Comparison of ENCODE assay signal across 22 cellular contexts in genomic region chr17:44928136-44928535, GRCh38. TPM values are rescaled to one million over a fixed set of nuclear protein-coding genes. Genes with fewer than 3 reads are reported as not detected.
A peak's percentile ranks its signal among the peaks of the same experiment; 100 is the strongest.
DNase-seq lines count a peak whose midpoint lies in the region; ATAC-seq and TF ChIP-seq lines count a peak whose summit lies in the region.
"Had no signal": no experiment of that assay in that cellular context is flagged by ENCODE, and none has a peak within 500 bp of the region (broad histone marks: within the 10 kb centered on the region; RNA-seq: fewer than 3 reads in every experiment).

No MANE protein-coding gene starts in this region.

- peaks cover 2% of the 10 kb centered on the region for H3K4me1 Mint-ChIP-seq in activated naive CD8-positive, alpha-beta T cell treated with anti-CD3 and anti-CD28 coated beads, Interleukin-2, amount 10 ng/mL, durations not matched to agents 7 days and 5 days
- H3K4me1 Mint-ChIP-seq in activated naive CD8-positive, alpha-beta T cell treated with anti-CD3 and anti-CD28 coated beads, Interleukin-2, amount 50 U/mL, for 24 hours, result no peaks in the 10 kb centered on the region
- no peaks in the 10 kb centered on the region for H3K4me1 Mint-ChIP-seq in natural killer cell treated with Interleukin-12 subunit alpha and Interleukin-12 subunit beta and Interleukin-15 and Interleukin-18, amount 100 ng/mL, for 72 hours (ENCODE audit: low read depth in 2 of 2)

- H3K9me3 Mint-ChIP-seq in activated naive CD8-positive, alpha-beta T cell treated with anti-CD3 and anti-CD28 coated beads, Interleukin-2, amount 10 ng/mL, durations not matched to agents 7 days and 5 days, result no peaks in the 10 kb centered on the region
- no peaks in the 10 kb centered on the region for H3K9me3 Mint-ChIP-seq in activated naive CD8-positive, alpha-beta T cell treated with anti-CD3 and anti-CD28 coated beads, Interleukin-2, amount 50 U/mL, for 24 hours
- H3K9me3 Mint-ChIP-seq in natural killer cell treated with Interleukin-12 subunit alpha and Interleukin-12 subunit beta and Interleukin-15 and Interleukin-18, amount 100 ng/mL, for 72 hours, result no peaks in the 10 kb centered on the region
- H3K9me3 Mint-ChIP-seq: CD4-positive, CD25-positive, alpha-beta regulatory T cell; H9; HFFc6 had no signal

- H3K36me3 ChIP-seq in RWPE2 (ENCODE audit: low read depth) (peaks cover 59% of the 10 kb centered on the region), lower lobe of right lung (no peaks in the 10 kb centered on the region), upper lobe of right lung (no peaks in the 10 kb centered on the region)

- ATAC-seq in activated naive CD8-positive, alpha-beta T cell treated with anti-CD3 and anti-CD28 coated beads, Interleukin-2, amount 10 ng/mL, durations not matched to agents 7 days and 5 days (ENCODE audit: low read depth), result no peak
- no peak for ATAC-seq in activated naive CD8-positive, alpha-beta T cell treated with anti-CD3 and anti-CD28 coated beads, Interleukin-2, amount 50 U/mL, for 24 hours
- ATAC-seq in RWPE2 (ENCODE audit: low read depth) (no peak), lower lobe of right lung (no peak), upper lobe of right lung (no peak), GM18502 (IDR thresholded peaks at IDR 0.05; ENCODE audit: poor library complexity, unreplicated experiment) (no peak)
- no peak for ATAC-seq in natural killer cell treated with Interleukin-12 subunit alpha and Interleukin-12 subunit beta and Interleukin-15 and Interleukin-18, amount 100 ng/mL, for 72 hours

- no peak overlapping the region for H3K27ac ChIP-seq in RWPE2 (ENCODE audit: poor library complexity, severe bottlenecking)
- no peak overlapping the region for H3K27ac ChIP-seq in lower lobe of right lung
- no peak overlapping the region for H3K27ac ChIP-seq in upper lobe of right lung
- H3K27ac ChIP-seq: BLaER1, GM23248, SK-N-MC had no signal

- POLR2A ChIA-PET in activated naive CD8-positive, alpha-beta T cell treated with anti-CD3 and anti-CD28 coated beads, Interleukin-2, amount 10 ng/mL, durations not matched to agents 7 days and 5 days (lab: Charles Lee), result no interaction called here

- intact Hi-C loops in lower lobe of right lung (cut with DNase I), result loop anchor here (10.0 kb wide), 1 partner anchor 87 kb away; no protein-coding TSS in a partner anchor
- intact Hi-C loops in upper lobe of right lung (cut with DNase I), result no loop called here

- H3K4me1 ChIP-seq in RWPE2 (ENCODE audit: insufficient read depth, poor library complexity, severe bottlenecking), result no peaks in the 10 kb centered on the region
- H3K4me1 ChIP-seq in lower lobe of right lung, result no peaks in the 10 kb centered on the region
- no peaks in the 10 kb centered on the region for H3K4me1 ChIP-seq in upper lobe of right lung

- H3K27me3 ChIP-seq in RWPE2 (ENCODE audit: insufficient read depth, poor library complexity, severe bottlenecking) (no peaks in the 10 kb centered on the region), lower lobe of right lung (ENCODE audit: low read depth) (no peaks in the 10 kb centered on the region), upper lobe of right lung (no peaks in the 10 kb centered on the region)
- H3K27me3 ChIP-seq: BLaER1 had no signal

- no peak overlapping the region for H3K4me3 Mint-ChIP-seq in activated naive CD8-positive, alpha-beta T cell treated with anti-CD3 and anti-CD28 coated beads, Interleukin-2, amount 10 ng/mL, durations not matched to agents 7 days and 5 days
- no peak overlapping the region for H3K4me3 Mint-ChIP-seq in activated naive CD8-positive, alpha-beta T cell treated with anti-CD3 and anti-CD28 coated beads, Interleukin-2, amount 50 U/mL, for 24 hours
- no peak overlapping the region for H3K4me3 Mint-ChIP-seq in natural killer cell treated with Interleukin-12 subunit alpha and Interleukin-12 subunit beta and Interleukin-15 and Interleukin-18, amount 100 ng/mL, for 72 hours
- H3K4me3 Mint-ChIP-seq: CD4-positive, CD25-positive, alpha-beta regulatory T cell; H9; HFFc6 had no signal

- TF ChIP-seq CTCF in RWPE2 (IDR thresholded peaks at IDR 0.05; ENCODE audit: poor library complexity, severe bottlenecking), result no peak
- TF ChIP-seq CTCF in lower lobe of right lung (IDR thresholded peaks at IDR 0.05), result no peak
- no peak for TF ChIP-seq CTCF in upper lobe of right lung (IDR thresholded peaks at IDR 0.05)

- H3K36me3 Mint-ChIP-seq in activated naive CD8-positive, alpha-beta T cell treated with anti-CD3 and anti-CD28 coated beads, Interleukin-2, amount 10 ng/mL, durations not matched to agents 7 days and 5 days, result peaks cover 30% of the 10 kb centered on the region
- H3K36me3 Mint-ChIP-seq in activated naive CD8-positive, alpha-beta T cell treated with anti-CD3 and anti-CD28 coated beads, Interleukin-2, amount 50 U/mL, for 24 hours (ENCODE audit: low read depth), result peaks cover 30% of the 10 kb centered on the region
- H3K36me3 Mint-ChIP-seq in natural killer cell treated with Interleukin-12 subunit alpha and Interleukin-12 subunit beta and Interleukin-15 and Interleukin-18, amount 100 ng/mL, for 72 hours, result no peaks in the 10 kb centered on the region
- H3K36me3 Mint-ChIP-seq: CD4-positive, CD25-positive, alpha-beta regulatory T cell had no signal

- H3K9me3 ChIP-seq in RWPE2 (ENCODE audit: severe bottlenecking), result no peaks in the 10 kb centered on the region
- no peaks in the 10 kb centered on the region for H3K9me3 ChIP-seq in lower lobe of right lung
- no peaks in the 10 kb centered on the region for H3K9me3 ChIP-seq in upper lobe of right lung
- H3K9me3 ChIP-seq: BLaER1 had no signal

- DNase-seq in activated naive CD8-positive, alpha-beta T cell treated with anti-CD3 and anti-CD28 coated beads, Interleukin-2, amount 10 ng/mL, durations not matched to agents 7 days and 5 days, result peak; percentile 23
- no peak for DNase-seq in activated naive CD8-positive, alpha-beta T cell treated with anti-CD3 and anti-CD28 coated beads, Interleukin-2, amount 50 U/mL, for 24 hours
- peak; percentile 53 for DNase-seq in RWPE2 (ENCODE audit: low spot score)
- DNase-seq in lower lobe of right lung, result peak; percentile 20
- peak; percentile 50 for DNase-seq in upper lobe of right lung
- DNase-seq in natural killer cell treated with Interleukin-12 subunit alpha and Interleukin-12 subunit beta and Interleukin-15 and Interleukin-18, amount 100 ng/mL, for 72 hours (ENCODE audit: low spot score), result no peak
- DNase-seq in NCI-H774 (lab: John Stamatoyannopoulos, UW), result no peak
- DNase-seq: CD4-positive, CD25-positive, alpha-beta regulatory T cell; GM23248; H9; HFFc6; KG1; MM.1S; NCI-H1694; NCI-H2029 treated with DMSO at 0.1 percent for 48 hours; NCI-H446 treated with DMSO at 0.1 percent for 48 hours; NCI-H526; RPMI8226; SIG-M5 had no signal

- H3K4me3 ChIP-seq in RWPE2 (ENCODE audit: severe bottlenecking) (no peak overlapping the region), lower lobe of right lung (no peak overlapping the region), upper lobe of right lung (no peak overlapping the region)
- H3K4me3 ChIP-seq: BLaER1, GM23248, SK-N-MC had no signal

- H3K27me3 Mint-ChIP-seq in activated naive CD8-positive, alpha-beta T cell treated with anti-CD3 and anti-CD28 coated beads, Interleukin-2, amount 10 ng/mL, durations not matched to agents 7 days and 5 days, result no peaks in the 10 kb centered on the region
- no peaks in the 10 kb centered on the region for H3K27me3 Mint-ChIP-seq in activated naive CD8-positive, alpha-beta T cell treated with anti-CD3 and anti-CD28 coated beads, Interleukin-2, amount 50 U/mL, for 24 hours
- no peaks in the 10 kb centered on the region for H3K27me3 Mint-ChIP-seq in natural killer cell treated with Interleukin-12 subunit alpha and Interleukin-12 subunit beta and Interleukin-15 and Interleukin-18, amount 100 ng/mL, for 72 hours
- H3K27me3 Mint-ChIP-seq: CD4-positive, CD25-positive, alpha-beta regulatory T cell had no signal

- H3K27ac Mint-ChIP-seq in activated naive CD8-positive, alpha-beta T cell treated with anti-CD3 and anti-CD28 coated beads, Interleukin-2, amount 10 ng/mL, durations not matched to agents 7 days and 5 days, result no peak overlapping the region
- no peak overlapping the region for H3K27ac Mint-ChIP-seq in activated naive CD8-positive, alpha-beta T cell treated with anti-CD3 and anti-CD28 coated beads, Interleukin-2, amount 50 U/mL, for 24 hours
- no peak overlapping the region for H3K27ac Mint-ChIP-seq in natural killer cell treated with Interleukin-12 subunit alpha and Interleukin-12 subunit beta and Interleukin-15 and Interleukin-18, amount 100 ng/mL, for 72 hours
- H3K27ac Mint-ChIP-seq: H9, HFFc6 had no signal

RNA-seq across cellular contexts. Expression of gene GFAP, which starts 12.8 kb away (rescaled TPM):
- not detected for total RNA-seq in activated naive CD8-positive, alpha-beta T cell treated with anti-CD3 and anti-CD28 coated beads, Interleukin-2, amount 10 ng/mL, durations not matched to agents 7 days and 5 days
- total RNA-seq in lower lobe of right lung (not detected), upper lobe of right lung (not detected)
- not detected for total RNA-seq in natural killer cell treated with Interleukin-12 subunit alpha and Interleukin-12 subunit beta and Interleukin-15 and Interleukin-18, amount 100 ng/mL, for 72 hours
- total RNA-seq: CD4-positive, CD25-positive, alpha-beta regulatory T cell; GM23248; HFFc6 had no signal

RNA-seq across cellular contexts. Expression of gene KIF18B, which starts 19.4 kb away (rescaled TPM):
- total RNA-seq in activated naive CD8-positive, alpha-beta T cell treated with anti-CD3 and anti-CD28 coated beads, Interleukin-2, amount 10 ng/mL, durations not matched to agents 7 days and 5 days, result 10 to 100 TPM; 66.7 to 70.5 TPM
- total RNA-seq in lower lobe of right lung, result 0.89 TPM
- 0.32 TPM for total RNA-seq in upper lobe of right lung
- 100 to 1,000 TPM in 1 of 2 donors, 10 to 100 TPM in 1; 26.5 to 100 TPM for total RNA-seq in natural killer cell treated with Interleukin-12 subunit alpha and Interleukin-12 subunit beta and Interleukin-15 and Interleukin-18, amount 100 ng/mL, for 72 hours

RNA-seq across cellular contexts. Expression of gene EFTUD2, which starts 28.9 kb away (rescaled TPM):
- 100 to 1,000 TPM; 109 to 112 TPM for total RNA-seq in activated naive CD8-positive, alpha-beta T cell treated with anti-CD3 and anti-CD28 coated beads, Interleukin-2, amount 10 ng/mL, durations not matched to agents 7 days and 5 days
- total RNA-seq in lower lobe of right lung (108 TPM), upper lobe of right lung (74.4 TPM)
- total RNA-seq in natural killer cell treated with Interleukin-12 subunit alpha and Interleukin-12 subunit beta and Interleukin-15 and Interleukin-18, amount 100 ng/mL, for 72 hours, result 100 to 1,000 TPM; 192 to 232 TPM

RNA-seq across cellular contexts. Expression of gene C1QL1, which starts 40.0 kb away (rescaled TPM):
- not detected for total RNA-seq in activated naive CD8-positive, alpha-beta T cell treated with anti-CD3 and anti-CD28 coated beads, Interleukin-2, amount 10 ng/mL, durations not matched to agents 7 days and 5 days
- total RNA-seq in lower lobe of right lung (not detected), upper lobe of right lung (0.52 TPM)
- not detected for total RNA-seq in natural killer cell treated with Interleukin-12 subunit alpha and Interleukin-12 subunit beta and Interleukin-15 and Interleukin-18, amount 100 ng/mL, for 72 hours
- total RNA-seq: CD4-positive, CD25-positive, alpha-beta regulatory T cell had no signal

Comparison
In these comparisons a context has a peak if more than half of its experiments do, and no peak if none do; other contexts are left out.
1. DNase-seq: peak in activated naive CD8-positive, alpha-beta T cell treated with anti-CD3 and anti-CD28 coated beads, Interleukin-2, amount 10 ng/mL, durations not matched to agents 7 days and 5 days (single experiment), RWPE2 (single experiment), lower lobe of right lung (single experiment) and upper lobe of right lung (single experiment); none in activated naive CD8-positive, alpha-beta T cell treated with anti-CD3 and anti-CD28 coated beads, Interleukin-2, amount 50 U/mL, for 24 hours (single experiment), natural killer cell treated with Interleukin-12 subunit alpha and Interleukin-12 subunit beta and Interleukin-15 and Interleukin-18, amount 100 ng/mL, for 72 hours (single experiment) and NCI-H774 (single experiment).
2. RNA of gene KIF18B, which starts 19.4 kb away (total RNA-seq): 26.5 to 100 TPM in natural killer cell treated with Interleukin-12 subunit alpha and Interleukin-12 subunit beta and Interleukin-15 and Interleukin-18, amount 100 ng/mL, for 72 hours and 66.7 to 70.5 TPM in activated naive CD8-positive, alpha-beta T cell treated with anti-CD3 and anti-CD28 coated beads, Interleukin-2, amount 10 ng/mL, durations not matched to agents 7 days and 5 days; 0.89 TPM in lower lobe of right lung (single experiment) and 0.32 TPM in upper lobe of right lung (single experiment); every median in the first group is over 10 times any median in the second.